In genomic region chr5:54520940-54521339, GRCh38 we compare ENCODE assay signal across 7 cellular contexts. TPM values are rescaled to one million over a fixed set of nuclear protein-coding genes. Genes with fewer than 3 reads are reported as not detected.
A peak's percentile ranks its signal among the peaks of the same experiment; 100 is the strongest.
DNase-seq lines count a peak whose midpoint lies in the region; ATAC-seq, FAIRE-seq and TF ChIP-seq lines count a peak whose summit lies in the region.

No MANE protein-coding gene starts in this region.

- no peaks in the 10 kb centered on the region for H3K9me3 Mint-ChIP-seq in stimulated activated naive CD8-positive, alpha-beta T cell treated with anti-CD3 and anti-CD28 coated beads, Interleukin-15, amount 100 ng/mL, for 72 hours

- H3K36me3 ChIP-seq in HUES48 (ENCODE audit: control insufficient read depth, insufficient read depth, low read length) (no peaks in the 10 kb centered on the region), kidney (ENCODE audit: control insufficient read depth in 1 of 2, insufficient read depth in 2 of 2, low read length in 2 of 2) (no peaks in the 10 kb centered on the region)

- no peak overlapping the region for H3K27ac Mint-ChIP-seq in stimulated activated naive CD8-positive, alpha-beta T cell treated with anti-CD3 and anti-CD28 coated beads, Interleukin-15, amount 100 ng/mL, for 72 hours

- H3K9ac ChIP-seq in HUES48 (ENCODE audit: low read depth, low read length) (peak overlapping the region; percentile 23; the same call in 1 of the 2 replicates), kidney (ENCODE audit: low read length in 2 of 2) (peak overlapping the region; percentile 71 to 83)

- intact Hi-C loops in kidney (cut with DNase I) = no loop called here

- no peak for TF ChIP-seq CTCF in kidney (IDR thresholded peaks at IDR 0.05; ENCODE audit: borderline replicate concordance, extremely low read depth, insufficient read depth)

- peak overlapping the region; percentile 26 for H3K27ac ChIP-seq in HUES48 (ENCODE audit: low read depth, low read length)
- peak overlapping the region; percentile 36 to 90 for H3K27ac ChIP-seq in kidney (ENCODE audit: low read depth in 2 of 2, low read length in 2 of 2)

- ATAC-seq in stimulated activated naive CD8-positive, alpha-beta T cell treated with anti-CD3 and anti-CD28 coated beads, Interleukin-15, amount 100 ng/mL, for 72 hours = no peak
- ATAC-seq in HG03095 (IDR thresholded peaks at IDR 0.05; ENCODE audit: unreplicated experiment) = no peak

- H3K27me3 Mint-ChIP-seq in stimulated activated naive CD8-positive, alpha-beta T cell treated with anti-CD3 and anti-CD28 coated beads, Interleukin-15, amount 100 ng/mL, for 72 hours = no peaks in the 10 kb centered on the region

- H3K4me1 Mint-ChIP-seq in stimulated activated naive CD8-positive, alpha-beta T cell treated with anti-CD3 and anti-CD28 coated beads, Interleukin-15, amount 100 ng/mL, for 72 hours = peaks cover 70% of the 10 kb centered on the region

- H3K4me3 ChIP-seq in HUES48 (ENCODE audit: low read depth, low read length) (peak overlapping the region; percentile 58), kidney (ENCODE audit: low read length in 2 of 2) (peak overlapping the region; percentile 60 to 90)

- FAIRE-seq in kidney (lab: Jason Lieb, UNC) = no peak

- H3K27me3 ChIP-seq in HUES48 (ENCODE audit: control insufficient read depth, insufficient read depth, low read length) = peaks cover 18% of the 10 kb centered on the region

- peak overlapping the region; percentile 82 to 83 for H3K4me3 Mint-ChIP-seq in stimulated activated naive CD8-positive, alpha-beta T cell treated with anti-CD3 and anti-CD28 coated beads, Interleukin-15, amount 100 ng/mL, for 72 hours

- peaks cover 35% of the 10 kb centered on the region for H3K4me1 ChIP-seq in HUES48 (ENCODE audit: control insufficient read depth, insufficient read depth, low read length)
- peaks cover 14 to 39% of the 10 kb centered on the region in 2 donors for H3K4me1 ChIP-seq in kidney (ENCODE audit: control insufficient read depth in 1 of 2, insufficient read depth in 1 of 2, low read depth in 1 of 2, low read length in 2 of 2)

- no peaks in the 10 kb centered on the region for H3K9me3 ChIP-seq in HUES48 (ENCODE audit: control insufficient read depth, insufficient read depth, low read length)
- no peaks in the 10 kb centered on the region for H3K9me3 ChIP-seq in kidney (ENCODE audit: control insufficient read depth in 1 of 2, low read length in 2 of 2)

- peak; percentile 31 for DNase-seq in amniotic epithelial cell (ENCODE audit: low read depth)
- DNase-seq in kidney = no peak
- DNase-seq in stimulated activated naive CD8-positive, alpha-beta T cell treated with anti-CD3 and anti-CD28 coated beads, Interleukin-15, amount 100 ng/mL, for 72 hours = no peak
- no peak for DNase-seq in NCI-H2029 (lab: John Stamatoyannopoulos, UW)
- DNase-seq in AG08396 (ENCODE audit: low spot score) = no peak

RNA-seq across cellular contexts. Expression of gene SNX18, which starts 3.4 kb away (rescaled TPM):
- total RNA-seq in kidney = 40.5 TPM
- 10.4 TPM for polyA plus RNA-seq in kidney (ENCODE audit: insufficient read depth, low read depth, low replicate concordance)
